ENCODE assay signal across 11 cellular contexts in genomic region chr7:92988051-92988450, GRCh38.
DNase-seq lines count a peak whose midpoint lies in the region; ATAC-seq, FAIRE-seq and TF ChIP-seq lines count a peak whose summit lies in the region.
"Had no signal": no experiment of that assay in that cellular context is flagged by ENCODE, and none has a peak within 500 bp of the region (broad histone marks: within the 10 kb centered on the region; RNA-seq: fewer than 3 reads in every experiment).

No MANE protein-coding gene starts in this region.

- H3K4me1 Mint-ChIP-seq in stimulated activated naive B cell treated with anti-CD40 and anti-IgM and Interleukin-4, amounts not matched to agents 10 μg/mL and 1 μg/mL and 100 μg/mL, for 72 hours = no peaks in the 10 kb centered on the region

- FAIRE-seq in GM12892 (lab: Jason Lieb, UNC) (no peak), GM19239 (lab: Jason Lieb, UNC) (no peak)
- FAIRE-seq: G401.6 had no signal

- DNase-seq in left ventricle myocardium inferior (no peak), right atrium auricular region (ENCODE audit: low spot score) (no peak), adrenal gland (peak in 6 of 7 donors; percentile 16 to 51 (median 36)), inferior parietal cortex (ENCODE audit: extremely low spot score) (peak; percentile 31), GDM1 (lab: John Stamatoyannopoulos, UW) (no peak), GM12892 (ENCODE audit: insufficient read length) (no peak), GM19239 (ENCODE audit: insufficient read length, low spot score) (no peak)
- no peak for DNase-seq in stimulated activated naive B cell treated with anti-CD40 and anti-IgM and Interleukin-4, amounts not matched to agents 10 μg/mL and 1 μg/mL and 100 μg/mL, for 72 hours

- no peak overlapping the region for H3K27ac Mint-ChIP-seq in stimulated activated naive B cell treated with anti-CD40 and anti-IgM and Interleukin-4, amounts not matched to agents 10 μg/mL and 1 μg/mL and 100 μg/mL, for 72 hours
- H3K27ac Mint-ChIP-seq: activated naive CD8-positive, alpha-beta T cell had no signal

- no peak overlapping the region for H3K27ac ChIP-seq in left ventricle myocardium inferior (replicated peaks)
- H3K27ac ChIP-seq in right atrium auricular region = no peak overlapping the region
- no peak overlapping the region for H3K27ac ChIP-seq in adrenal gland

- intact Hi-C loops in left ventricle myocardium inferior (cut with micrococcal nuclease) = no loop called here
- intact Hi-C loops in adrenal gland (cut with DNase I) = loop anchor here (5.0 to 10.0 kb wide), 2 partner anchors 143 to 146 kb away; no protein-coding TSS in a partner anchor

- TF ChIP-seq CTCF in left ventricle myocardium inferior (IDR thresholded peaks at IDR 0.05; ENCODE audit: borderline replicate concordance) = peak; percentile 54
- peak in 1 of 2 donors; percentile 59 for TF ChIP-seq CTCF in right atrium auricular region (IDR thresholded peaks at IDR 0.05)
- peak; percentile 43 to 67 (median 58) for TF ChIP-seq CTCF in adrenal gland (IDR thresholded peaks at IDR 0.05)

- H3K27me3 ChIP-seq in left ventricle myocardium inferior (ENCODE audit: low read depth) (no peaks in the 10 kb centered on the region), right atrium auricular region (no peaks in the 10 kb centered on the region), adrenal gland (no peaks in the 10 kb centered on the region)

- no peaks in the 10 kb centered on the region for H3K9me3 ChIP-seq in left ventricle myocardium inferior (replicated peaks)
- no peaks in the 10 kb centered on the region for H3K9me3 ChIP-seq in right atrium auricular region
- no peaks in the 10 kb centered on the region for H3K9me3 ChIP-seq in adrenal gland (replicated peaks in 1 of 3)

- H3K4me1 ChIP-seq in left ventricle myocardium inferior = no peaks in the 10 kb centered on the region
- no peaks in the 10 kb centered on the region for H3K4me1 ChIP-seq in right atrium auricular region
- H3K4me1 ChIP-seq in adrenal gland (replicated peaks in 1 of 2) = no peaks in the 10 kb centered on the region

- TF ChIP-seq POLR2A in adrenal gland (IDR thresholded peaks at IDR 0.05) (no peak), GM12892 (IDR thresholded peaks at IDR 0.05; ENCODE audit: low read depth, low read length) (no peak)

- ATAC-seq in stimulated activated naive B cell treated with anti-CD40 and anti-IgM and Interleukin-4, amounts not matched to agents 10 μg/mL and 1 μg/mL and 100 μg/mL, for 72 hours (replicated peaks) = no peak

- H3K9me3 Mint-ChIP-seq in stimulated activated naive B cell treated with anti-CD40 and anti-IgM and Interleukin-4, amounts not matched to agents 10 μg/mL and 1 μg/mL and 100 μg/mL, for 72 hours = peaks cover 0 to 4% of the 10 kb centered on the region in 2 donors

- no peak overlapping the region for H3K4me3 Mint-ChIP-seq in stimulated activated naive B cell treated with anti-CD40 and anti-IgM and Interleukin-4, amounts not matched to agents 10 μg/mL and 1 μg/mL and 100 μg/mL, for 72 hours
- H3K4me3 Mint-ChIP-seq: activated naive CD8-positive, alpha-beta T cell had no signal

- H3K27me3 Mint-ChIP-seq in stimulated activated naive B cell treated with anti-CD40 and anti-IgM and Interleukin-4, amounts not matched to agents 10 μg/mL and 1 μg/mL and 100 μg/mL, for 72 hours = peaks cover 0 to 7% of the 10 kb centered on the region in 2 donors

- H3K4me3 ChIP-seq in left ventricle myocardium inferior = no peak overlapping the region
- H3K4me3 ChIP-seq in right atrium auricular region = no peak overlapping the region
- H3K4me3 ChIP-seq in adrenal gland = no peak overlapping the region
- H3K4me3 ChIP-seq: skin epidermis had no signal

- no peaks in the 10 kb centered on the region for H3K36me3 Mint-ChIP-seq in stimulated activated naive B cell treated with anti-CD40 and anti-IgM and Interleukin-4, amounts not matched to agents 10 μg/mL and 1 μg/mL and 100 μg/mL, for 72 hours
- H3K36me3 Mint-ChIP-seq: activated naive CD8-positive, alpha-beta T cell had no signal

- H3K36me3 ChIP-seq in left ventricle myocardium inferior (no peaks in the 10 kb centered on the region), right atrium auricular region (no peaks in the 10 kb centered on the region), adrenal gland (replicated peaks in 1 of 2) (no peaks in the 10 kb centered on the region)

Comparison
In these comparisons a context has a peak if more than half of its experiments do, and no peak if none do; other contexts are left out.
1. DNase-seq: peak in adrenal gland (6 of 7) and inferior parietal cortex (single experiment); none in left ventricle myocardium inferior (single experiment), right atrium auricular region (single experiment), GDM1 (single experiment), stimulated activated naive B cell treated with anti-CD40 and anti-IgM and Interleukin-4, amounts not matched to agents 10 μg/mL and 1 μg/mL and 100 μg/mL, for 72 hours (single experiment), GM12892 (single experiment) and GM19239 (single experiment).